ENCODE assay signal across 26 cellular contexts in the genomic region with DNA sequence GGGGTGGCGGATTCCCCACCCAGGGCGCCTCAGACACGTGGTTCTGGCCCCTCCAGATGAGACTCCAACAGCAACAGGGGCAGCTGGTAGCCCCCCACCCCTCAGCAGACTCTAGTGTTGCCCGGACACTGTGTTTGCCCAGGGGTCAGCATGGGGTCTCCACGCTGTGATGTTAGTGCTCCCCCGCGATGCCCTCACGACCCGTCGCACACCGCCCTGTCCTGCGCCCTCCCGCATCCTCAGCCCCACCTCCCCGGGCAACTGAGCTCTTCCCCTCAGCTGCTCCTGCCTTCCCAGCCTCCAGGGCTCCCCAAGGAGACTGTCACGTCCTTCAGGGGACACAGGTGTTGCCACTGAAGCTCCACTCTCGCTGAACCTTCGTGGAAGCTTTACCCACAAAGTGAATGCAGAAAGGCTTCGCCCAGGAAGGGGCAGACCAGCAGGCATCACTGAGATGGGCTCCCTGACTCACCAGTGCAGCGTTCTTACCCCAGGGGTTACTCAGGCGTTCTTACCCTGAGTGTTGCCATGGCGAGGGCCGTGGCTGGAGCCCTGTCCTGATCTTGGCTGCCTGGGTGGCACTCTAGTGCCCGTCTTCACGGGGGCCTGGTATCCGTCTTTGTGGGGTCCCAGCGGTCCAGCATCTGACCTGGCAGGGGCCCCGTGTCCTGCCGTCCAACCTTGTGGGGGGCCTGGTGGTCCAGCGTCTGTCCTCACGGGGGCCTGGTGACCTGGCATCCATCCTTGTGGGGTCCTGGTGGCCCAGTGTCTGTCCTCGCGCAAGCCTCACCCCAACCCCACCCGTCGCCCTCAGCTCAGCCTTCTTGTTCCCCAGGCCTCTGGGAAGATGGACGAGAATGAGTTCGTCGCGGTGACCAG.
"Had no signal": no experiment of that assay in that cellular context is flagged by ENCODE, and none has a peak within 500 bp of the region (broad histone marks: within the 10 kb centered on the region; RNA-seq: fewer than 3 reads in every experiment).

No MANE protein-coding gene starts in this region.

- H3K9me3 Mint-ChIP-seq: dendritic cell treated with granulocyte-macrophage colony-stimulating factor and Interleukin-4, amounts not matched to agents 40 ng/mL and 50 ng/mL, for 4 days; endodermal cell; memory B cell; natural killer cell; stimulated activated effector memory CD8-positive, alpha-beta T cell treated with anti-CD3 and anti-CD28 coated beads, Interleukin-12 subunit alpha, Interleukin-12 subunit beta, amount 100 ng/mL, for 72 hours; type B pancreatic cell had no signal

- H3K36me3 ChIP-seq: colonic mucosa, gastroesophageal sphincter, neutrophil, prostate gland, tibial artery had no signal

- H3K4me1 ChIP-seq: colonic mucosa, esophagus muscularis mucosa, foreskin keratinocyte, gastroesophageal sphincter, left lung, prostate gland, stomach, testis, tibial artery had no signal

- H3K36me3 Mint-ChIP-seq: memory B cell, natural killer cell, type B pancreatic cell had no signal

- ATAC-seq: foreskin keratinocyte; gastroesophageal sphincter; left lung; natural killer cell; sciatic nerve; stimulated activated effector memory CD8-positive, alpha-beta T cell treated with anti-CD3 and anti-CD28 coated beads, Interleukin-12 subunit alpha, Interleukin-12 subunit beta, amount 100 ng/mL, for 72 hours had no signal

- H3K4me2 ChIP-seq: smooth muscle cell had no signal

- H3K27me3 ChIP-seq: colonic mucosa, esophagus muscularis mucosa, foreskin keratinocyte, gastroesophageal sphincter, neutrophil, testis had no signal

- DNase-seq: central memory CD4-positive, alpha-beta T cell; colonic mucosa; effector CD8-positive, alpha-beta T cell; endodermal cell; foreskin keratinocyte; natural killer cell; stimulated activated CD4-positive, alpha-beta T cell treated with anti-CD3 and anti-CD28 coated beads, Interleukin-2, amount 100 ng/mL, for 24 hours; stimulated activated CD4-positive, alpha-beta T cell treated with anti-CD3 and anti-CD28 coated beads, Interleukin-4, amount 100 ng/mL, for 24 hours; stimulated activated naive CD4-positive, alpha-beta T cell treated with Interleukin-2 at 50 U/mL for 16 hours; stomach; testis had no signal

- H3K4me1 Mint-ChIP-seq: endodermal cell; memory B cell; natural killer cell; stimulated activated effector memory CD8-positive, alpha-beta T cell treated with anti-CD3 and anti-CD28 coated beads, Interleukin-12 subunit alpha, Interleukin-12 subunit beta, amount 100 ng/mL, for 72 hours had no signal

- H3K27me3 Mint-ChIP-seq: dendritic cell treated with granulocyte-macrophage colony-stimulating factor and Interleukin-4, amounts not matched to agents 40 ng/mL and 50 ng/mL, for 4 days; memory B cell; type B pancreatic cell had no signal

- H3K27ac ChIP-seq: colonic mucosa, esophagus muscularis mucosa, foreskin keratinocyte, gastroesophageal sphincter, left lung, neutrophil, prostate gland, stomach, testis, tibial artery had no signal

- H3K4me3 Mint-ChIP-seq: dendritic cell treated with granulocyte-macrophage colony-stimulating factor and Interleukin-4, amounts not matched to agents 40 ng/mL and 50 ng/mL, for 4 days; endodermal cell; memory B cell; natural killer cell; stimulated activated effector memory CD8-positive, alpha-beta T cell treated with anti-CD3 and anti-CD28 coated beads, Interleukin-12 subunit alpha, Interleukin-12 subunit beta, amount 100 ng/mL, for 72 hours; type B pancreatic cell had no signal

- H3K27ac Mint-ChIP-seq: dendritic cell treated with granulocyte-macrophage colony-stimulating factor and Interleukin-4, amounts not matched to agents 40 ng/mL and 50 ng/mL, for 4 days; endodermal cell; memory B cell; natural killer cell; stimulated activated effector memory CD8-positive, alpha-beta T cell treated with anti-CD3 and anti-CD28 coated beads, Interleukin-12 subunit alpha, Interleukin-12 subunit beta, amount 100 ng/mL, for 72 hours; type B pancreatic cell had no signal

- FAIRE-seq: bronchial epithelial cell, keratinocyte had no signal

- H3K9me3 ChIP-seq: colonic mucosa, esophagus muscularis mucosa, gastroesophageal sphincter, left lung, neutrophil, prostate gland, stomach, testis, tibial artery had no signal

- H3K4me3 ChIP-seq: colonic mucosa, esophagus muscularis mucosa, gastroesophageal sphincter, left lung, lung, prostate gland, smooth muscle cell, stomach, testis, tibial artery had no signal
